Comparison of ENCODE assay signal across 8 cellular contexts in the genomic region with DNA sequence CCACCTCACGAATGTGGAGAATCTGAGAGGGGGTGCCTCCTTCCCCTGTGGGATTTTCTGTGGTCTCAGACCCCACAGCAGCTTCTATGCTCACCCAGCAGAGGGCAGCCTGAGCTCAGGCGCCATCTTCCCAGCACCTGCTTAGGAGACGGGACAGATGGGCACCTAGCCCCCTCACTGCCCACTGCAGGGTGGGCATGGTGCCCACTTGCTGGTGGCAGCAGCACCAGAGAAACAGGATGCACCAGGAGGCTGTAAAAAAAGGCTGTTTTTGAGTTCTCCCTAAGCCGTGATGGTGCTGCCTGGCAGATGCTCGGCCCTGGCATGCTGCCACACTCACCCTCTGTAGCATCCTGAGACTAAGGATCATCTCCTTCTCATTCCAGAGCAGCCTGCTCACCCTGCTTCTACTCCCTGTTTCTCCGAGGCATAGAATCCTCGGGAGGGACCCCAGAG. TPM values are rescaled to one million over a fixed set of nuclear protein-coding genes. Genes with fewer than 3 reads are reported as not detected.
DNase-seq lines count a peak whose midpoint lies in the region; ATAC-seq and TF ChIP-seq lines count a peak whose summit lies in the region.

No MANE protein-coding gene starts in this region.

- WGBS in adipose tissue, 3 donors, result 4 to 18% (median 6%) methylated on average over 7 of the region's 7 CpGs
- 13 to 20% (median 17%) methylated on average over 6 to 7 of the region's 7 CpGs for WGBS in heart left ventricle, 4 donors

- intact Hi-C loops in heart left ventricle (cut with DNase I), result loop anchor here in 9 of 10 donors (1.0 to 10.0 kb wide), 10 partner anchors 18 to 101 kb away; a partner anchor contains a TSS

- DNase-seq in NCI-H2081 (lab: John Stamatoyannopoulos, UW) (peak; percentile 63 to 76), NCI-H2081 treated with DMSO at 0.1 percent for 48 hours (lab: John Stamatoyannopoulos, UW) (no peak), LHCN-M2 (ENCODE audit: low read depth) (peak; percentile 79), SW480 (ENCODE audit: low spot score) (peak; percentile 76), heart left ventricle (peak; percentile 57 to 82 (median 62)), putamen (ENCODE audit: low spot score) (peak; percentile 64)

- no peak for TF ChIP-seq POLR2A in heart left ventricle (IDR thresholded peaks at IDR 0.05)

- peaks cover 0 to 79% (median 26%) of the 10 kb centered on the region in 12 donors for H3K4me1 ChIP-seq in heart left ventricle

- peak overlapping the region; percentile 78 for H3K27ac ChIP-seq in adipose tissue (ENCODE audit: low read depth, low read length)
- H3K27ac ChIP-seq in heart left ventricle, result peak overlapping the region in 11 of 12 donors; percentile 56 to 87 (median 77)

- TF ChIP-seq CTCF in heart left ventricle (IDR thresholded peaks at IDR 0.05), result peak; percentile 70 to 91 (median 85)

- no peaks in the 10 kb centered on the region for H3K9me3 ChIP-seq in heart left ventricle

- ATAC-seq in heart left ventricle (peak; percentile 69 to 79 (median 74)), HG03342 (IDR thresholded peaks at IDR 0.05; ENCODE audit: unreplicated experiment) (no peak)

- peak overlapping the region in 4 of 12 donors; percentile 10 to 34 (median 12) for H3K4me3 ChIP-seq in heart left ventricle

- H3K36me3 ChIP-seq in heart left ventricle, result no peaks in the 10 kb centered on the region

- no peaks in the 10 kb centered on the region for H3K27me3 ChIP-seq in heart left ventricle

RNA-seq across cellular contexts. Expression of a gene that starts 19.1 kb away (rescaled TPM):
- 172 and 186 TPM in 2 replicates for total RNA-seq in LHCN-M2 (2014; rRNA removed)
- polyA plus RNA-seq in LHCN-M2 (2012), result 89.4 TPM
- 10 to 100 TPM; 19.5 to 33.7 (median 31.3) TPM for polyA plus RNA-seq in adipose tissue
- total RNA-seq in heart left ventricle, result 10 to 100 TPM in 7 of 9 donors, 1 to 10 TPM in 2; 5.6 to 51.7 (median 12.0) TPM
- 10 to 100 TPM in 1 of 2 donors, 1 to 10 TPM in 1; 7.6 to 12.2 TPM for polyA plus RNA-seq in heart left ventricle

RNA-seq across cellular contexts. Expression of a gene that starts 42.2 kb away (rescaled TPM):
- total RNA-seq in LHCN-M2 (2014; rRNA removed) (22.4 and 32.6 TPM in 2 replicates), heart left ventricle (10 to 100 TPM; 18.6 to 26.2 (median 22.1) TPM)
- 94.1 TPM for polyA plus RNA-seq in LHCN-M2 (2012)
- polyA plus RNA-seq in adipose tissue (10 to 100 TPM; 37.1 to 50.0 (median 42.3) TPM), heart left ventricle (10 to 100 TPM; 23.6 to 32.2 TPM)
